Comparison of ENCODE assay signal across 18 cellular contexts in the genomic region with DNA sequence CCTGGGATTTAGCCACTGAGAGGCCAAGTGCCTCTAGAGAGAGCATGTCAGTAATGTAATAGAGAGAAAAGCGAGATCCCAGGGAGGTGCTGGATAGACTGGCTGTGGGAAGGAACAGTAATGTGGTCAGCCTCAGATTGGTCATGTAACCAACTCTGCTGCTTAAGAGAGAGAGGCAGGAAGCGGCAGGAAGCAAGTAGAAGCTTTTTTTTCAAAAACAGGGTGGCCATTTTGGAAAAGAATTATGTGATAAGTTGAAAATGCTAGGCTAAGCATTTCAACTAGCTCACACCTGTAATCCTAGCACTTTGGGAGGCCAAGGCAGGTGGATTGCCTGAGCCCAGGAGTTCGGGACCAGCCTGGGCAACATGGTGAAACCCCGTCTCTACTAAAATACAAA. TPM values are rescaled to one million over a fixed set of nuclear protein-coding genes. Genes with fewer than 3 reads are reported as not detected.
DNase-seq lines count a peak whose midpoint lies in the region; ATAC-seq and TF ChIP-seq lines count a peak whose summit lies in the region.
"Had no signal": no experiment of that assay in that cellular context is flagged by ENCODE, and none has a peak within 500 bp of the region (broad histone marks: within the 10 kb centered on the region; RNA-seq: fewer than 3 reads in every experiment).

No MANE protein-coding gene starts in this region.

- peak; percentile 53 for DNase-seq in GDM1 (lab: John Stamatoyannopoulos, UW)
- peak; percentile 46 for DNase-seq in SW480 (ENCODE audit: low spot score)
- DNase-seq in mesothelial cell of epicardium (ENCODE audit: low spot score in 2 of 2, unreplicated experiment in 2 of 2) = no peak
- DNase-seq in body of pancreas = no peak
- no peak for DNase-seq in NCI-H1105 treated with DMSO at 0.1 percent for 48 hours (lab: John Stamatoyannopoulos, UW)
- DNase-seq in NCI-H1436 (lab: John Stamatoyannopoulos, UW) = no peak
- DNase-seq in T-cell = no peak
- DNase-seq: activated CD4-positive, CD25-positive, alpha-beta regulatory T cell; endodermal cell; NCI-H2171; pancreas; stimulated activated naive CD4-positive, alpha-beta T cell; transverse colon had no signal

- H3K9me3 ChIP-seq in BLaER1 = no peaks in the 10 kb centered on the region
- no peaks in the 10 kb centered on the region for H3K9me3 ChIP-seq in body of pancreas
- H3K9me3 ChIP-seq: ascending aorta, pancreas, transverse colon had no signal

- no peak overlapping the region for H3K9ac ChIP-seq in BLaER1
- H3K9ac ChIP-seq: KMS-11 had no signal

- H3K36me3 Mint-ChIP-seq in mesothelial cell of epicardium (peaks cover 25% of the 10 kb centered on the region), T-cell (no peaks in the 10 kb centered on the region)

- POLR2A ChIA-PET in T-cell (lab: Charles Lee) = no interaction called here

- H3K36me3 ChIP-seq in BLaER1 (no peaks in the 10 kb centered on the region), body of pancreas (replicated peaks in 1 of 2; ENCODE audit: insufficient read depth in 1 of 2, low read depth in 2 of 2) (no peaks in the 10 kb centered on the region)
- H3K36me3 ChIP-seq: ascending aorta, pancreas, transverse colon had no signal

- H3K27me3 Mint-ChIP-seq in mesothelial cell of epicardium (ENCODE audit: low read depth) = no peaks in the 10 kb centered on the region
- H3K27me3 Mint-ChIP-seq in T-cell = no peaks in the 10 kb centered on the region

- H3K4me2 ChIP-seq in BLaER1 = 0 out of 2 replicates have a peak overlapping the region, but pooled peaks have one; percentile 5
- H3K4me2 ChIP-seq: KMS-11 had no signal

- H3K27ac Mint-ChIP-seq in mesothelial cell of epicardium = peak overlapping the region; percentile 84
- H3K27ac Mint-ChIP-seq in T-cell = no peak overlapping the region
- H3K27ac Mint-ChIP-seq: endodermal cell had no signal

- H3K27ac ChIP-seq in BLaER1 (no peak overlapping the region), body of pancreas (no peak overlapping the region)
- H3K27ac ChIP-seq: ascending aorta, KMS-11, pancreas, transverse colon had no signal

- H3K4me1 Mint-ChIP-seq in mesothelial cell of epicardium (peaks cover 31% of the 10 kb centered on the region), T-cell (peaks cover 1 to 7% (median 3%) of the 10 kb centered on the region in 3 donors)

- no peak for TF ChIP-seq CTCF in mesothelial cell of epicardium (IDR thresholded peaks at IDR 0.05; ENCODE audit: unreplicated experiment)
- no peak for TF ChIP-seq CTCF in body of pancreas (IDR thresholded peaks at IDR 0.05)

- intact Hi-C loops in body of pancreas (cut with DNase I) = no loop called here

- no peak overlapping the region for H3K4me3 ChIP-seq in BLaER1
- H3K4me3 ChIP-seq in body of pancreas = no peak overlapping the region
- H3K4me3 ChIP-seq: ascending aorta, pancreas, transverse colon had no signal

- H3K9me3 Mint-ChIP-seq in mesothelial cell of epicardium (no peaks in the 10 kb centered on the region), T-cell (no peaks in the 10 kb centered on the region)
- H3K9me3 Mint-ChIP-seq: endodermal cell had no signal

- ATAC-seq in body of pancreas (no peak), T-cell (replicated peaks in 1 of 4) (no peak)
- ATAC-seq: pancreas, sciatic nerve had no signal

- H3K27me3 ChIP-seq in BLaER1 (no peaks in the 10 kb centered on the region), body of pancreas (no peaks in the 10 kb centered on the region)
- H3K27me3 ChIP-seq: ascending aorta, pancreas, transverse colon had no signal

- no peak for TF ChIP-seq POLR2A in body of pancreas (IDR thresholded peaks at IDR 0.05)

- H3K4me3 Mint-ChIP-seq in mesothelial cell of epicardium = no peak overlapping the region
- H3K4me3 Mint-ChIP-seq in T-cell = no peak overlapping the region
- H3K4me3 Mint-ChIP-seq: endodermal cell had no signal

- 82 to 84% methylated on average over 4 of the region's 4 CpGs for WGBS in body of pancreas, 2 donors

- CTCF ChIA-PET in T-cell (lab: Charles Lee) = interaction anchor here (0.7 to 1.4 kb wide), 3 partner anchors 12 to 1122 kb away, joined by 3 to 4 read pairs (median 3); a partner anchor contains a TSS

- H3K4me1 ChIP-seq in BLaER1 (peaks cover 51% of the 10 kb centered on the region), body of pancreas (peaks cover 4% of the 10 kb centered on the region)
- H3K4me1 ChIP-seq: pancreas had no signal

- H4K20me1 ChIP-seq in BLaER1 = no peaks in the 10 kb centered on the region

RNA-seq across cellular contexts. Expression of a gene that starts 3.7 kb away (rescaled TPM):
- total RNA-seq in mesothelial cell of epicardium (461 to 479 TPM (median 479 TPM) in 3 replicates), body of pancreas (10 to 100 TPM in 1 of 2 donors, 1 to 10 TPM in 1; 7.3 to 24.1 TPM), T-cell (10 to 100 TPM in 3 of 5 donors, 1 to 10 TPM in 2; 5.4 to 14.0 (median 10.5) TPM)

RNA-seq across cellular contexts. Expression of a gene that starts 12.3 kb away (rescaled TPM):
- 0.54 to 0.93 TPM (median 0.64 TPM) in 3 replicates for total RNA-seq in mesothelial cell of epicardium
- total RNA-seq in body of pancreas = 1 to 10 TPM; 1.8 to 5.3 TPM
- 1 to 10 TPM in 3 of 5 donors, under 1 TPM in 2; 0.70 to 1.7 (median 1.3) TPM for total RNA-seq in T-cell
- total RNA-seq: ascending aorta had no signal

RNA-seq across cellular contexts. Expression of a gene that starts 12.5 kb away (rescaled TPM):
- total RNA-seq in mesothelial cell of epicardium (117 to 128 TPM (median 127 TPM) in 3 replicates), body of pancreas (100 to 1,000 TPM in 1 of 2 donors, 10 to 100 TPM in 1; 25.4 to 121 TPM), T-cell (100 to 1,000 TPM; 328 to 377 (median 362) TPM)

RNA-seq across cellular contexts. Expression of a gene that starts 13.9 kb away (rescaled TPM):
- total RNA-seq in mesothelial cell of epicardium = 22.5 to 25.9 TPM (median 24.7 TPM) in 3 replicates
- 1 to 10 TPM; 6.9 to 8.6 TPM for total RNA-seq in body of pancreas
- total RNA-seq in T-cell = 10 to 100 TPM; 10.9 to 19.0 (median 16.3) TPM

RNA-seq across cellular contexts. Expression of a gene that starts 24.7 kb away (rescaled TPM):
- 7.9 to 13.5 TPM (median 10.6 TPM) in 3 replicates for total RNA-seq in mesothelial cell of epicardium
- total RNA-seq in body of pancreas = not detected
- 100 to 1,000 TPM in 3 of 5 donors, 10 to 100 TPM in 2; 61.2 to 129 (median 107) TPM for total RNA-seq in T-cell
- total RNA-seq: fibroblast of lung had no signal

Comparison
In these comparisons a context has a peak if more than half of its experiments do, and no peak if none do; other contexts are left out.
1. DNase-seq: peak in GDM1 (single experiment) and SW480 (single experiment); none in mesothelial cell of epicardium (0 of 2), body of pancreas (0 of 4), NCI-H1105 treated with DMSO at 0.1 percent for 48 hours (single experiment), NCI-H1436 (single experiment) and T-cell (0 of 34).
2. RNA of a gene that starts 3.7 kb away (total RNA-seq): 461 to 479 TPM in mesothelial cell of epicardium; 7.3 to 24.1 TPM in body of pancreas and 5.4 to 14.0 TPM in T-cell; every median in the first group is over 10 times any median in the second.